ENCODE assay signal across 1 cellular context in genomic region chr2:157839162-157839801, GRCh38.
A peak's percentile ranks its signal among the peaks of the same experiment; 100 is the strongest.
TF ChIP-seq lines count a peak whose summit lies in the region.

No MANE protein-coding gene starts in this region.

TF ChIP-seq in K562, 482 proteins besides CTCF, POLR2A, EP300 and RAD21 (continued from another document and continues in another):
- TF ChIP-seq MLLT1 (IDR thresholded peaks at IDR 0.05) = no peak
- TF ChIP-seq RBBP5 (IDR thresholded peaks at IDR 0.05; ENCODE audit: borderline replicate concordance, insufficient read depth, low read length, poor library complexity, severe bottlenecking) = peak; percentile 23
- TF ChIP-seq THAP12 (CRISPR knock-in tag; IDR thresholded peaks at IDR 0.05) = no peak
- TF ChIP-seq ZNF79 (CRISPR knock-in tag; IDR thresholded peaks at IDR 0.05; ENCODE audit: low read depth) = no peak
- TF ChIP-seq ZBTB7A (IDR thresholded peaks at IDR 0.05; ENCODE audit: borderline replicate concordance, control insufficient read depth, low read depth, low read length) = peak; percentile 50; the same call in 1 of the 2 replicates
- no peak for TF ChIP-seq EHMT2 (IDR thresholded peaks at IDR 0.05)
- TF ChIP-seq TCF7 (IDR thresholded peaks at IDR 0.05; ENCODE audit: borderline replicate concordance) = no peak
- no peak for TF ChIP-seq ZNF347 (CRISPR knock-in tag; IDR thresholded peaks at IDR 0.05; ENCODE audit: low read depth)
- no peak for TF ChIP-seq NR2C1 (IDR thresholded peaks at IDR 0.05)
- no peak for TF ChIP-seq NR2C1 (tag; IDR thresholded peaks at IDR 0.05)
- TF ChIP-seq NBN (IDR thresholded peaks at IDR 0.05; ENCODE audit: low read depth) = no peak
- TF ChIP-seq ATF2 (CRISPR knock-in tag; IDR thresholded peaks at IDR 0.05) = 0 out of 2 replicates have a peak, but pooled peaks have one; percentile 17
- TF ChIP-seq FIP1L1 (IDR thresholded peaks at IDR 0.05; ENCODE audit: low read depth, low read length, poor library complexity, severe bottlenecking) = no peak
- no peak for TF ChIP-seq PKNOX1 (IDR thresholded peaks at IDR 0.05)
- peak; percentile 92 for TF ChIP-seq SAP30 (IDR thresholded peaks at IDR 0.05; ENCODE audit: borderline replicate concordance, insufficient read depth, low read depth, low read length, poor library complexity, severe bottlenecking)
- TF ChIP-seq ZNF668 (CRISPR knock-in tag; IDR thresholded peaks at IDR 0.05) = no peak
- TF ChIP-seq HDGF (IDR thresholded peaks at IDR 0.05) = no peak
- peak; percentile 94 for TF ChIP-seq TFAP4 (CRISPR knock-in tag; IDR thresholded peaks at IDR 0.05; ENCODE audit: borderline replicate concordance)
- TF ChIP-seq FOXK1 (CRISPR knock-in tag; IDR thresholded peaks at IDR 0.05; ENCODE audit: borderline replicate concordance) = no peak
- TF ChIP-seq HMGN3 (IDR thresholded peaks at IDR 0.05; ENCODE audit: borderline replicate concordance, extremely low read depth, insufficient read length, low read depth, low read length) = no peak
- peak in 1 of 2 experiments; percentile 67; a peak in 2 of 4 replicates for TF ChIP-seq HDAC1 (IDR thresholded peaks at IDR 0.05)
- 0 out of 2 replicates have a peak, but pooled peaks have one; percentile 33 for TF ChIP-seq MAX (CRISPR knock-in tag; IDR thresholded peaks at IDR 0.05)
- TF ChIP-seq CBFB (CRISPR knock-in tag; IDR thresholded peaks at IDR 0.05) = no peak
- no peak for TF ChIP-seq SREBF2 (CRISPR knock-in tag; IDR thresholded peaks at IDR 0.05)
- TF ChIP-seq PRMT5 (CRISPR knock-in tag; IDR thresholded peaks at IDR 0.05) = no peak
- TF ChIP-seq JUN (IDR thresholded peaks at IDR 0.05; ENCODE audit: borderline replicate concordance, low read depth, low read length) = no peak
- no peak for TF ChIP-seq JUN (CRISPR knock-in tag; IDR thresholded peaks at IDR 0.05; ENCODE audit: borderline replicate concordance)
- no peak for TF ChIP-seq POLR2H (tag; IDR thresholded peaks at IDR 0.05; ENCODE audit: low read depth)
- TF ChIP-seq CREM (IDR thresholded peaks at IDR 0.05; ENCODE audit: low read depth) = peak; percentile 16; the same call in 1 of the 2 replicates
- TF ChIP-seq MCM2 (IDR thresholded peaks at IDR 0.05; ENCODE audit: low read depth) = no peak
- no peak for TF ChIP-seq SP1 (CRISPR knock-in tag; IDR thresholded peaks at IDR 0.05)
- TF ChIP-seq ZNF263 (CRISPR knock-in tag; IDR thresholded peaks at IDR 0.05; ENCODE audit: borderline replicate concordance) = no peak
- TF ChIP-seq U2AF1 (optimal IDR thresholded peaks at IDR 0.05; ENCODE audit: low read depth, low read length) = no peak
- no peak for TF ChIP-seq ZKSCAN1 (IDR thresholded peaks at IDR 0.05; ENCODE audit: low read depth, low read length)
- no peak for TF ChIP-seq CGGBP1 (CRISPR knock-in tag; IDR thresholded peaks at IDR 0.05)
- no peak for TF ChIP-seq FUS (optimal IDR thresholded peaks at IDR 0.05; ENCODE audit: low read depth, low read length)
- TF ChIP-seq SIN3A (IDR thresholded peaks at IDR 0.05; ENCODE audit: borderline replicate concordance in 2 of 2, control insufficient read depth in 1 of 2, low read depth in 2 of 2, low read length in 2 of 2) = peak; percentile 93 to 95
- no peak for TF ChIP-seq NR2F6 (CRISPR knock-in tag; IDR thresholded peaks at IDR 0.05)
- no peak for TF ChIP-seq MAFF (IDR thresholded peaks at IDR 0.05; ENCODE audit: low read length)
- TF ChIP-seq STAT6 (CRISPR knock-in tag; IDR thresholded peaks at IDR 0.05) = no peak
- 0 out of 2 replicates have a peak, but pooled peaks have one; percentile 1 for TF ChIP-seq CBFA2T2 (conservative IDR thresholded peaks at IDR 0.05)
- TF ChIP-seq PHF20 (IDR thresholded peaks at IDR 0.05; ENCODE audit: partially characterized antibody) = no peak
- TF ChIP-seq MNT (conservative IDR thresholded peaks at IDR 0.05) = peak; percentile 80 to 90
- TF ChIP-seq RBM14 (IDR thresholded peaks at IDR 0.05; ENCODE audit: borderline replicate concordance, insufficient read depth, low read depth, low read length) = no peak
- TF ChIP-seq ELK1 (CRISPR knock-in tag; IDR thresholded peaks at IDR 0.05) = no peak
- no peak for TF ChIP-seq SRSF3 (IDR thresholded peaks at IDR 0.05; ENCODE audit: insufficient read depth, low read length)
- no peak for TF ChIP-seq FOXP1 (CRISPR knock-in tag; IDR thresholded peaks at IDR 0.05)
- TF ChIP-seq PHB2 (IDR thresholded peaks at IDR 0.05; ENCODE audit: low read depth) = no peak
- no peak for TF ChIP-seq ZNF717 (CRISPR knock-in tag; IDR thresholded peaks at IDR 0.05)
- no peak for TF ChIP-seq CBX8 (IDR thresholded peaks at IDR 0.05; ENCODE audit: borderline replicate concordance, extremely low read depth, low read depth, low read length, poor library complexity, severe bottlenecking)
- TF ChIP-seq IRF9 (tag; IDR thresholded peaks at IDR 0.05) = no peak
- TF ChIP-seq CBFA2T3 (IDR thresholded peaks at IDR 0.05) = 0 out of 2 replicates have a peak, but pooled peaks have one; percentile 8
- no peak for TF ChIP-seq TAL1 (IDR thresholded peaks at IDR 0.05)
